ENCODE assay signal across 11 cellular contexts in the genomic region with DNA sequence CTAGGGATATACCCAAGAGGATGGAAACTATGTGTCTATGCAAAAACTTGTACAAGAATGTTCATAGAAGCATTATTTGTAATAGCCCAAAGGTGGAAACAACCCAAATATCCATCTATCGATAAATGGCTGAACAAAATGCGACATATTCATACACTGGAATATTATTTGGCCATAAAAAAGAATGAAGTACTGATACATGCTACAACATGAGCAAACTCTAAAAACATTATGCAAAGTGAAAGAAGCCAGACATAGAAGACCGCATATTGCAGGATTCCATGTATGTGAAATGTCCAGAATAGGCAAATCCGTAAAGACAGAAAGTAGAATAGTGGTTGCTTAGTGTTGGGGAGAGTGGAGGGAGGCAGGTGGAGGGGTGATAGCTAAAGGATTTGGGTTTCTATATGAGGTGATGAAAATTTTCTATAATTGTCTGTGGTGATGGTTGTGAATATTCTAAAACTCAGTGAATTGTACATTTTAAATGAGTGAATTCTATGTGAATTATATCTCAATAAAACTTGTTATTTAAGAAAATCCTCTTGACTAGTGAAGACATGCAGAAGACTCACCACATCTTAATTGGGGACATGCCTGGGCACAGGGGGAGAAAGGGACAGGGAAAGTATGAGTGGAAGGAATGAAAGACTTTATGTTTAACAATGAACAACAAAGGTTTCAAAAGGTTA. TPM values are rescaled to one million over a fixed set of nuclear protein-coding genes. Genes with fewer than 3 reads are reported as not detected.
DNase-seq lines count a peak whose midpoint lies in the region; ATAC-seq and TF ChIP-seq lines count a peak whose summit lies in the region.
"Had no signal": no experiment of that assay in that cellular context is flagged by ENCODE, and none has a peak within 500 bp of the region (broad histone marks: within the 10 kb centered on the region; RNA-seq: fewer than 3 reads in every experiment).

No MANE protein-coding gene starts in this region.

- H3K36me3 Mint-ChIP-seq in naive B cell: peaks cover 6% of the 10 kb centered on the region in 2 donors

- H3K27ac Mint-ChIP-seq in naive B cell: peak overlapping the region in 5 of 6 donors; percentile 18 to 93 (median 74)

- no peak overlapping the region for H3K4me2 ChIP-seq in neuronal stem cell (ENCODE audit: insufficient read depth, low read length, poor library complexity, severe bottlenecking)

- H3K4me3 Mint-ChIP-seq in naive B cell: peak overlapping the region in 6 of 8 donors; percentile 17 to 84 (median 73)

- no peak overlapping the region for H2BK5ac ChIP-seq in neuronal stem cell (ENCODE audit: low read length)

- no peak overlapping the region for H3K14ac ChIP-seq in neuronal stem cell (ENCODE audit: low read length)

- H4K8ac ChIP-seq in neuronal stem cell (ENCODE audit: low read depth, low read length): no peak overlapping the region

- H2BK15ac ChIP-seq in neuronal stem cell (ENCODE audit: low read length): no peak overlapping the region

- H3K4me1 Mint-ChIP-seq in naive B cell: peaks cover 37 to 66% (median 41%) of the 10 kb centered on the region in 3 donors

- no peak overlapping the region for H3K9ac ChIP-seq in neuronal stem cell (ENCODE audit: low read depth, low read length, poor library complexity)

- H3K18ac ChIP-seq in neuronal stem cell (ENCODE audit: low read length): no peak overlapping the region

- no peak overlapping the region for H2AK5ac ChIP-seq in neuronal stem cell (ENCODE audit: low read depth, low read length)

- H3K79me1 ChIP-seq in neuronal stem cell (ENCODE audit: low read depth, low read length): no peaks in the 10 kb centered on the region

- intact Hi-C loops in heart left ventricle (cut with DNase I) (loop anchor here (1.0 to 10.0 kb wide), 10 partner anchors 67 to 431 kb away; partner anchors contain the start of genes ALKBH2 (in 5 of the 10), UNG (in 5 of the 10), CORO1C (in 3 of the 10) and SSH1 (in 1 of the 10)), Right ventricle myocardium inferior (cut with DNase I) (loop anchor here (2.0 kb wide), 3 partner anchors 67 to 285 kb away; partner anchors contain the start of genes CORO1C and SSH1), ascending aorta (cut with DNase I) (loop anchor here (1.0 to 5.0 kb wide), 6 partner anchors 20 to 287 kb away; partner anchors contain the start of gene ISCU), upper lobe of right lung (cut with DNase I) (no loop called here)

- TF ChIP-seq CTCF in heart left ventricle (IDR thresholded peaks at IDR 0.05): no peak
- TF ChIP-seq CTCF in ascending aorta (IDR thresholded peaks at IDR 0.05): no peak
- TF ChIP-seq CTCF in upper lobe of right lung (IDR thresholded peaks at IDR 0.05): no peak

- H3K27me3 ChIP-seq in heart left ventricle (no peaks in the 10 kb centered on the region), ascending aorta (no peaks in the 10 kb centered on the region), upper lobe of right lung (no peaks in the 10 kb centered on the region), neuronal stem cell (ENCODE audit: control insufficient read depth in 3 of 3, insufficient read depth in 3 of 3, low read depth in 1 of 3, low read length in 3 of 3) (no peaks in the 10 kb centered on the region)
- H3K27me3 ChIP-seq: BLaER1, body of pancreas had no signal

- peak overlapping the region in 10 of 12 donors; percentile 62 to 88 (median 80) for H3K27ac ChIP-seq in heart left ventricle
- peak overlapping the region; percentile 74 to 91 for H3K27ac ChIP-seq in ascending aorta
- peak overlapping the region; percentile 83 for H3K27ac ChIP-seq in upper lobe of right lung
- H3K27ac ChIP-seq in neuronal stem cell (replicated peaks; ENCODE audit: low read length): no peak overlapping the region

- H3K4me3 ChIP-seq in heart left ventricle (no peak overlapping the region), ascending aorta (no peak overlapping the region), upper lobe of right lung (no peak overlapping the region), neuronal stem cell (ENCODE audit: low read length in 2 of 2) (no peak overlapping the region)
- H3K4me3 ChIP-seq: BLaER1, body of pancreas had no signal

- ATAC-seq in heart left ventricle: no peak
- ATAC-seq in Right ventricle myocardium inferior: no peak
- ATAC-seq in naive B cell (ENCODE audit: low read depth in 2 of 2): no peak
- ATAC-seq in upper lobe of right lung: no peak
- ATAC-seq: body of pancreas had no signal

- no peak overlapping the region for H2AFZ ChIP-seq in neuronal stem cell (ENCODE audit: low read length)

- no peak overlapping the region for H4K91ac ChIP-seq in neuronal stem cell (ENCODE audit: low read depth, low read length, poor library complexity)

- 98 to 99% (median 98%) methylated on average over 4 of the region's 4 CpGs for WGBS in heart left ventricle, 4 donors
- WGBS in neuronal stem cell (ENCODE audit: extremely low coverage in 2 of 2, insufficient read length in 2 of 2, insufficient replicate concordance in 1 of 2), 2 donors: no CpG with 5 or more reads among the region's 4 CpGs

- no peak for DNase-seq in heart left ventricle
- no peak for DNase-seq in Right ventricle myocardium inferior (ENCODE audit: missing footprints)
- no peak for DNase-seq in ascending aorta (ENCODE audit: low spot score in 2 of 2)
- no peak for DNase-seq in naive B cell
- no peak for DNase-seq in upper lobe of right lung
- DNase-seq in NCI-H1694 treated with DMSO at 0.1 percent for 48 hours (lab: John Stamatoyannopoulos, UW): no peak
- DNase-seq in neuronal stem cell (ENCODE audit: low spot score): no peak
- DNase-seq in activated CD4-positive, CD25-positive, alpha-beta regulatory T cell treated with anti-CD3 and anti-CD28 coated beads, Interleukin-2, amount 50 U/mL, for 72 hours: no peak
- DNase-seq: body of pancreas, foreskin fibroblast had no signal

- H3K23ac ChIP-seq in neuronal stem cell (ENCODE audit: low read depth, low read length, poor library complexity): no peak overlapping the region

- H3K36me3 ChIP-seq in heart left ventricle: peaks cover 0 to 32% (median 24%) of the 10 kb centered on the region in 9 donors
- H3K36me3 ChIP-seq in ascending aorta: peaks cover 7 to 12% of the 10 kb centered on the region in 2 donors
- peaks cover 11% of the 10 kb centered on the region for H3K36me3 ChIP-seq in upper lobe of right lung
- peaks cover 8 to 53% of the 10 kb centered on the region in 2 donors for H3K36me3 ChIP-seq in neuronal stem cell (replicated peaks in 1 of 2; ENCODE audit: control insufficient read depth in 2 of 2, insufficient read depth in 2 of 2, low read length in 2 of 2)

- H2BK120ac ChIP-seq in neuronal stem cell (ENCODE audit: low read depth, low read length): no peak overlapping the region

- no peaks in the 10 kb centered on the region for H3K9me3 Mint-ChIP-seq in naive B cell

- H3K27me3 Mint-ChIP-seq in naive B cell: no peaks in the 10 kb centered on the region

- no peak for TF ChIP-seq POLR2A in heart left ventricle (IDR thresholded peaks at IDR 0.05)

- H3K4me1 ChIP-seq in heart left ventricle: peaks cover 17 to 52% (median 47%) of the 10 kb centered on the region in 12 donors
- peaks cover 11 to 52% of the 10 kb centered on the region in 2 donors for H3K4me1 ChIP-seq in ascending aorta
- peaks cover 48% of the 10 kb centered on the region for H3K4me1 ChIP-seq in upper lobe of right lung
- H3K4me1 ChIP-seq in neuronal stem cell (ENCODE audit: control insufficient read depth in 2 of 2, insufficient read depth in 1 of 2, low read depth in 1 of 2, low read length in 2 of 2): peaks cover 10 to 28% of the 10 kb centered on the region in 2 donors

- no peak overlapping the region for H3K4ac ChIP-seq in neuronal stem cell (ENCODE audit: low read length)

- no peak overlapping the region for H2BK12ac ChIP-seq in neuronal stem cell (ENCODE audit: low read length)

- H3K9me3 ChIP-seq in heart left ventricle: no peaks in the 10 kb centered on the region
- H3K9me3 ChIP-seq in ascending aorta: no peaks in the 10 kb centered on the region
- no peaks in the 10 kb centered on the region for H3K9me3 ChIP-seq in upper lobe of right lung
- H3K9me3 ChIP-seq in neuronal stem cell (replicated peaks in 1 of 2; ENCODE audit: control insufficient read depth in 2 of 2, insufficient read depth in 1 of 2, low read depth in 1 of 2, low read length in 2 of 2): peaks cover 0 to 9% of the 10 kb centered on the region in 2 donors
- H3K9me3 ChIP-seq: BLaER1, body of pancreas had no signal

RNA-seq across cellular contexts. Expression of gene SELPLG, which starts 29.8 kb away (rescaled TPM):
- total RNA-seq in heart left ventricle: 10 to 100 TPM in 2 of 9 donors, 1 to 10 TPM in 7; 1.1 to 26.7 (median 4.0) TPM
- 1 to 10 TPM; 1.0 to 4.5 TPM for polyA plus RNA-seq in heart left ventricle
- total RNA-seq in Right ventricle myocardium inferior: 4.9 TPM
- 2.6 TPM for total RNA-seq in ascending aorta
- 10 to 100 TPM; 28.4 to 56.4 (median 36.0) TPM for polyA plus RNA-seq in naive B cell (ENCODE audit: low read depth in 6 of 6)
- 31.9 TPM for total RNA-seq in upper lobe of right lung
- 0.11 TPM for polyA plus RNA-seq in neuronal stem cell (2013, experiment 1 of 2)
- polyA plus RNA-seq in neuronal stem cell (2013, experiment 2 of 2): 0.15 TPM
